24 cellular contexts compared by ENCODE assay signal in the genomic region with DNA sequence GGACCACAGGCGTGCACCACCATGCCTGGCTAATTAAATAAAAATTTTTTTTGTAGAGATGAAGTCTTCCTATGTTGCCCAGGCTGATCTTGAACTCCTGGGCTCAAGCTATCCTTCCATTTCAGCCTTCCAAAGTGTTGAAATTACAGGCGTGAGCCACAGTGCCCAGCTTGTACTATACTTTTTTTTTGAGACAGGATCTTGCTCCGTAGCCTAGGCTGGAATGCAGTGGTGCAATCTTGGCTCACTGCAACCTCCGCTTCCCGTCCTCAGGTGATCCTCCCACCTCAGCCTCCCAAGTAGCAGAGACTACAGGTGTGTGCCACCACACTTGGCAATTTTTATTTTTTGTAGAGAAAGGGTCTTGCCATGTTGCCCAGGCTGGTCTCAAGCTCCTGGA.
"Had no signal": no experiment of that assay in that cellular context is flagged by ENCODE, and none has a peak within 500 bp of the region (broad histone marks: within the 10 kb centered on the region; RNA-seq: fewer than 3 reads in every experiment).

No MANE protein-coding gene starts in this region.

- H3K9ac ChIP-seq: neural progenitor cell, parathyroid adenoma had no signal

- H2AFZ ChIP-seq: neural progenitor cell, parathyroid adenoma had no signal

- H3K79me2 ChIP-seq: parathyroid adenoma had no signal

- H3K4me1 ChIP-seq: neural progenitor cell, parathyroid adenoma had no signal

- H3K4me3 ChIP-seq: neural progenitor cell, ovary, psoas muscle, stomach, thoracic aorta, thyroid gland, tibial nerve, upper lobe of right lung, uterus had no signal

- H3K27me3 ChIP-seq: neural progenitor cell, ovary, stomach, thyroid gland, tibial nerve, upper lobe of right lung, uterus had no signal

- H3K27ac ChIP-seq: neural progenitor cell, ovary, parathyroid adenoma, psoas muscle, stomach, thoracic aorta, thyroid gland, tibial nerve, upper lobe of right lung, uterus had no signal

- ATAC-seq: naive thymus-derived CD4-positive, alpha-beta T cell; natural killer cell; psoas muscle; right cardiac atrium; sciatic nerve; stimulated activated effector memory CD8-positive, alpha-beta T cell treated with anti-CD3 and anti-CD28 coated beads, Interleukin-12 subunit alpha, Interleukin-12 subunit beta, amount 100 ng/mL, for 72 hours; stimulated activated naive B cell treated with anti-CD40 and anti-IgM and Interleukin-4, amounts not matched to agents 10 μg/mL and 1 μg/mL and 100 μg/mL, for 72 hours; upper lobe of right lung had no signal

- H3K36me3 ChIP-seq: neural progenitor cell, ovary, stomach, thoracic aorta, thyroid gland, tibial nerve, upper lobe of right lung, uterus had no signal

- DNase-seq: naive thymus-derived CD4-positive, alpha-beta T cell; natural killer cell; occipital lobe; ovary; posterior cingulate gyrus; psoas muscle; right cardiac atrium; small intestine; stimulated activated CD4-positive, alpha-beta T cell treated with anti-CD3 and anti-CD28 coated beads, Interleukin-15, amount 100 ng/mL, for 24 hours; stimulated activated CD4-positive, alpha-beta T cell treated with anti-CD3 and anti-CD28 coated beads, Interleukin-2, amount 100 ng/mL, for 24 hours; stimulated activated CD4-positive, alpha-beta T cell treated with anti-CD3 and anti-CD28 coated beads, Interleukin-2, amount 100 ng/mL, for 48 hours; stimulated activated CD4-positive, alpha-beta T cell treated with anti-CD3 and anti-CD28 coated beads, Interleukin-4, amount 100 ng/mL, for 24 hours; stimulated activated naive B cell treated with anti-CD40 and anti-IgM and Interleukin-4, amounts not matched to agents 10 μg/mL and 1 μg/mL and 100 μg/mL, for 72 hours; stimulated activated naive CD4-positive, alpha-beta T cell treated with Interleukin-2 at 50 U/mL for 16 hours; stomach; thyroid gland; upper lobe of right lung; uterus had no signal

- H3K9me3 ChIP-seq: ovary, psoas muscle, stomach, thoracic aorta, thyroid gland, tibial nerve, upper lobe of right lung, uterus had no signal

- H3K4me2 ChIP-seq: neural progenitor cell had no signal
